Comparison of ENCODE assay signal across 11 cellular contexts in the genomic region with DNA sequence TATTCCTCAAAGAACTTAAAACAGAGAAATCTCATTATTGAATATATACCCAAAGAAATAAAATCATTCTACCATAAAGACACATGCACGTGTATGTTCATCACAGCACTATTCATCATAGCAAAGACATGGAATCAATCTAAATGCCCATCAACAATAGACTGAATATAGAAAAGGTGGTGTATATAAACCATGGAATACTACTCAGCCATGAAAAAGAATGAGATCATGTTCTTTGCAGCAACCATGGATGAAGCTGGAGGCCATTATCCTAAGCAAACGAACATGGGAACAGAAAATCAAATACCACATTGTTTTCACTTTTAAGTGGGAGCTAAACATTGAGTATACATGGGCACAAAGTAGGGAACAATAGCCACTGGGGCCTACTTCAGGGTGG.
"Had no signal": no experiment of that assay in that cellular context is flagged by ENCODE, and none has a peak within 500 bp of the region (broad histone marks: within the 10 kb centered on the region; RNA-seq: fewer than 3 reads in every experiment).

No MANE protein-coding gene starts in this region.

- H2AFZ ChIP-seq: GM23248, GM23338 had no signal

- H3K27ac ChIP-seq: GM23248 had no signal

- DNase-seq: GM23248, GOT3, H7, H9, HCEC 1CT, HFFc6 had no signal

- H3K9me3 ChIP-seq: HAP-1 had no signal

- H3K9ac ChIP-seq: GM23248 had no signal

- H3K36me3 ChIP-seq: HAP-1 had no signal

- H3K4me2 ChIP-seq: GM23338 had no signal

- ATAC-seq: GM23338, HCT116 had no signal

- FAIRE-seq: H1, H54 had no signal

- H3K4me1 ChIP-seq: HAP-1 had no signal

- H3K4me3 ChIP-seq: GM23248, GM23338, HAP-1 had no signal
